ENCODE assay signal across 8 cellular contexts in genomic region chr19:23395722-23396117, GRCh38. TPM values are rescaled to one million over a fixed set of nuclear protein-coding genes. Genes with fewer than 3 reads are reported as not detected.
DNase-seq lines count a peak whose midpoint lies in the region; ATAC-seq, FAIRE-seq and TF ChIP-seq lines count a peak whose summit lies in the region.
"Not testable (repeated sequence)": the region's sequence is repeated elsewhere in the genome, so short reads cannot be mapped to it uniquely, and the experiment has no call there.

No MANE protein-coding gene starts in this region.

- not testable (repeated sequence) for H3K27me3 ChIP-seq in effector memory CD4-positive, alpha-beta T cell (replicated peaks; ENCODE audit: control insufficient read depth, insufficient read depth, low read length, poor library complexity, severe bottlenecking); keratinocyte (ENCODE audit: control insufficient read depth, extremely low read depth, insufficient read depth, low read length); neuronal stem cell (ENCODE audit: control insufficient read depth in 3 of 3, insufficient read depth in 3 of 3, low read depth in 1 of 3, low read length in 3 of 3); subcutaneous abdominal adipose tissue (ENCODE audit: control insufficient read depth in 5 of 5, insufficient read depth in 4 of 5, low read length in 5 of 5)

- not testable (repeated sequence) for H4K8ac ChIP-seq in neuronal stem cell (ENCODE audit: low read depth, low read length)

- not testable (repeated sequence) for H3K18ac ChIP-seq in neuronal stem cell (ENCODE audit: low read length)

- not testable (repeated sequence) for H4K91ac ChIP-seq in neuronal stem cell (ENCODE audit: low read depth, low read length, poor library complexity)

- H3K4ac ChIP-seq in neuronal stem cell (ENCODE audit: low read length), result not testable (repeated sequence)

- not testable (repeated sequence) for H3K4me1 Mint-ChIP-seq in activated naive CD8-positive, alpha-beta T cell treated with anti-CD3 and anti-CD28 coated beads, Interleukin-2, amount 10 ng/mL, durations not matched to agents 7 days and 5 days

- H3K79me1 ChIP-seq in neuronal stem cell (ENCODE audit: low read depth, low read length), result not testable (repeated sequence)

- POLR2A ChIA-PET in activated naive CD8-positive, alpha-beta T cell treated with anti-CD3 and anti-CD28 coated beads, Interleukin-2, amount 10 ng/mL, durations not matched to agents 7 days and 5 days (lab: Charles Lee), result interaction anchor here (1.1 to 3.1 kb wide), 14 partner anchors 20 to 1628 kb away, joined by 3 to 30 read pairs (median 6); partner anchors contain the start of genes ZNF100, ZNF254, ZNF43 and ZNF675

- peak; percentile 1 for ATAC-seq in HG03378 (IDR thresholded peaks at IDR 0.05; ENCODE audit: unreplicated experiment)
- not testable (repeated sequence) for ATAC-seq in activated naive CD8-positive, alpha-beta T cell treated with anti-CD3 and anti-CD28 coated beads, Interleukin-2, amount 10 ng/mL, durations not matched to agents 7 days and 5 days (ENCODE audit: low read depth)

- not testable (repeated sequence) for H2BK5ac ChIP-seq in neuronal stem cell (ENCODE audit: low read length)

- not testable (repeated sequence) for DNase-seq in AG10803 (ENCODE audit: low read depth); activated naive CD8-positive, alpha-beta T cell treated with anti-CD3 and anti-CD28 coated beads, Interleukin-2, amount 10 ng/mL, durations not matched to agents 7 days and 5 days; effector memory CD4-positive, alpha-beta T cell; keratinocyte (ENCODE audit: low read depth, low spot score); neuronal stem cell (ENCODE audit: low spot score)
- peak; percentile 1 for DNase-seq in T follicular helper cell (ENCODE audit: low read depth)

- not testable (repeated sequence) for FAIRE-seq in keratinocyte (lab: Jason Lieb, UNC)

- H3K4me3 ChIP-seq in AG10803 (ENCODE audit: low read length), result peak overlapping the region; percentile 99
- not testable (repeated sequence) for H3K4me3 ChIP-seq in effector memory CD4-positive, alpha-beta T cell (ENCODE audit: insufficient read depth, low read depth, low read length, poor library complexity, severe bottlenecking); keratinocyte (ENCODE audit: control insufficient read depth in 2 of 3, extremely low read depth in 1 of 3, insufficient read depth in 2 of 3, low read depth in 1 of 3, low read length in 3 of 3); neuronal stem cell (ENCODE audit: low read length in 2 of 2)
- H3K4me3 ChIP-seq in subcutaneous abdominal adipose tissue (ENCODE audit: low read depth in 1 of 5, low read length in 5 of 5), result peak overlapping the region in 2 of 5 donors; percentile 94 to 99

- peak overlapping the region; percentile 56 for H3K27ac Mint-ChIP-seq in activated naive CD8-positive, alpha-beta T cell treated with anti-CD3 and anti-CD28 coated beads, Interleukin-2, amount 10 ng/mL, durations not matched to agents 7 days and 5 days

- H3K9ac ChIP-seq in keratinocyte (ENCODE audit: control insufficient read depth, extremely low read depth, insufficient read depth, low read length), result peak overlapping the region; percentile 100
- not testable (repeated sequence) for H3K9ac ChIP-seq in neuronal stem cell (ENCODE audit: low read depth, low read length, poor library complexity)
- H3K9ac ChIP-seq in subcutaneous abdominal adipose tissue (ENCODE audit: low read length in 5 of 5), result peak overlapping the region in 1 of 5 donors; percentile 99

- not testable (repeated sequence) for H2BK15ac ChIP-seq in neuronal stem cell (ENCODE audit: low read length)

- H2BK12ac ChIP-seq in neuronal stem cell (ENCODE audit: low read length), result not testable (repeated sequence)

- H3K9me3 ChIP-seq in effector memory CD4-positive, alpha-beta T cell (ENCODE audit: control insufficient read depth, low read length); keratinocyte (ENCODE audit: control insufficient read depth, low read depth, low read length); subcutaneous abdominal adipose tissue (ENCODE audit: control insufficient read depth in 5 of 5, low read length in 5 of 5): not testable (repeated sequence)
- peaks cover 0 to 32% of the 10 kb centered on the region in 2 donors for H3K9me3 ChIP-seq in neuronal stem cell (replicated peaks in 1 of 2; ENCODE audit: control insufficient read depth in 2 of 2, insufficient read depth in 1 of 2, low read depth in 1 of 2, low read length in 2 of 2)

- peak overlapping the region; percentile 82 for H3K4me2 ChIP-seq in keratinocyte (ENCODE audit: control insufficient read depth, extremely low read depth, insufficient read depth, low read depth, low read length)
- H3K4me2 ChIP-seq in neuronal stem cell (ENCODE audit: insufficient read depth, low read length, poor library complexity, severe bottlenecking), result not testable (repeated sequence)

- H3K36me3 ChIP-seq in effector memory CD4-positive, alpha-beta T cell (ENCODE audit: control insufficient read depth, insufficient read depth, low read length); keratinocyte (ENCODE audit: control insufficient read depth in 2 of 2, extremely low read depth in 1 of 2, insufficient read depth in 2 of 2, low read length in 2 of 2); subcutaneous abdominal adipose tissue (ENCODE audit: control insufficient read depth in 5 of 5, insufficient read depth in 5 of 5, low read length in 5 of 5): not testable (repeated sequence)
- H3K36me3 ChIP-seq in neuronal stem cell (replicated peaks in 1 of 2; ENCODE audit: control insufficient read depth in 2 of 2, insufficient read depth in 2 of 2, low read length in 2 of 2), result peaks cover 11 to 58% of the 10 kb centered on the region in 2 donors

- no CpG with 5 or more reads among the region's 10 CpGs for WGBS in neuronal stem cell (ENCODE audit: extremely low coverage in 2 of 2, insufficient read length in 2 of 2, insufficient replicate concordance in 1 of 2), 2 donors

- peaks cover 45% of the 10 kb centered on the region for H3K79me2 ChIP-seq in keratinocyte (ENCODE audit: control insufficient read depth, insufficient read depth, low read length)

- H3K4me1 ChIP-seq in effector memory CD4-positive, alpha-beta T cell (ENCODE audit: control insufficient read depth, insufficient read depth, low read length, poor library complexity, severe bottlenecking), result peaks cover 15% of the 10 kb centered on the region
- peaks cover 12% of the 10 kb centered on the region for H3K4me1 ChIP-seq in keratinocyte (ENCODE audit: control insufficient read depth, extremely low read depth, insufficient read depth, low read length)
- H3K4me1 ChIP-seq in neuronal stem cell (ENCODE audit: control insufficient read depth in 2 of 2, insufficient read depth in 1 of 2, low read depth in 1 of 2, low read length in 2 of 2), result not testable (repeated sequence)
- peaks cover 3 to 37% (median 28%) of the 10 kb centered on the region in 5 donors for H3K4me1 ChIP-seq in subcutaneous abdominal adipose tissue (ENCODE audit: control insufficient read depth in 5 of 5, insufficient read depth in 5 of 5, low read length in 5 of 5)

- H3K4me3 Mint-ChIP-seq in activated naive CD8-positive, alpha-beta T cell treated with anti-CD3 and anti-CD28 coated beads, Interleukin-2, amount 10 ng/mL, durations not matched to agents 7 days and 5 days, result not testable (repeated sequence)

- dilution Hi-C loops in keratinocyte (cut with MboI; ENCODE audit: extremely low pct_ligation_motif_present, low sequenced_read_pairs), result not testable (repeated sequence)

- peaks cover 36% of the 10 kb centered on the region for H3K36me3 Mint-ChIP-seq in activated naive CD8-positive, alpha-beta T cell treated with anti-CD3 and anti-CD28 coated beads, Interleukin-2, amount 10 ng/mL, durations not matched to agents 7 days and 5 days

- peaks cover 19% of the 10 kb centered on the region for H3K9me3 Mint-ChIP-seq in activated naive CD8-positive, alpha-beta T cell treated with anti-CD3 and anti-CD28 coated beads, Interleukin-2, amount 10 ng/mL, durations not matched to agents 7 days and 5 days

- H3K9me1 ChIP-seq in keratinocyte (ENCODE audit: control insufficient read depth, extremely low read depth, insufficient read depth, low read length), result not testable (repeated sequence)

- not testable (repeated sequence) for H2AK5ac ChIP-seq in neuronal stem cell (ENCODE audit: low read depth, low read length)

- TF ChIP-seq CTCF in AG10803 (conservative IDR thresholded peaks at IDR 0.05; ENCODE audit: low read length); keratinocyte (optimal IDR thresholded peaks at IDR 0.05 in 1 of 3, IDR thresholded peaks at IDR 0.05 in 1 of 3, conservative IDR thresholded peaks at IDR 0.05 in 1 of 3; ENCODE audit: extremely low read depth in 1 of 3, insufficient read depth in 2 of 3, low read length in 3 of 3): not testable (repeated sequence)

- not testable (repeated sequence) for H3K27me3 Mint-ChIP-seq in activated naive CD8-positive, alpha-beta T cell treated with anti-CD3 and anti-CD28 coated beads, Interleukin-2, amount 10 ng/mL, durations not matched to agents 7 days and 5 days

- H2BK120ac ChIP-seq in neuronal stem cell (ENCODE audit: low read depth, low read length), result not testable (repeated sequence)

- H3K14ac ChIP-seq in neuronal stem cell (ENCODE audit: low read length), result not testable (repeated sequence)

- H3K27ac ChIP-seq in effector memory CD4-positive, alpha-beta T cell (ENCODE audit: insufficient read depth, low read length, poor library complexity, severe bottlenecking), result peak overlapping the region; percentile 95
- H3K27ac ChIP-seq in keratinocyte (ENCODE audit: control insufficient read depth, insufficient read depth, low read length); neuronal stem cell (replicated peaks; ENCODE audit: low read length): not testable (repeated sequence)
- peak overlapping the region; percentile 99 for H3K27ac ChIP-seq in subcutaneous abdominal adipose tissue (ENCODE audit: low read depth, low read length)

- not testable (repeated sequence) for H4K20me1 ChIP-seq in keratinocyte (ENCODE audit: control insufficient read depth, extremely low read depth, insufficient read depth, low read length)

- H3K23ac ChIP-seq in neuronal stem cell (ENCODE audit: low read depth, low read length, poor library complexity), result not testable (repeated sequence)

- H2AFZ ChIP-seq in keratinocyte (ENCODE audit: control insufficient read depth, low read length), result peak overlapping the region; percentile 5
- H2AFZ ChIP-seq in neuronal stem cell (ENCODE audit: low read length), result peak overlapping the region; percentile 37

RNA-seq across cellular contexts. Expression of gene ZNF91, which starts 0.4 kb away (rescaled TPM):
- total RNA-seq in activated naive CD8-positive, alpha-beta T cell treated with anti-CD3 and anti-CD28 coated beads, Interleukin-2, amount 10 ng/mL, durations not matched to agents 7 days and 5 days, result 10 to 100 TPM; 56.8 to 56.9 TPM
- polyA plus RNA-seq in keratinocyte, result 9.4 to 15.7 TPM (median 14.1 TPM) in 3 replicates
- polyA plus RNA-seq in keratinocyte (2011; ENCODE audit: low read depth), result 59.9 TPM
- polyA plus RNA-seq in keratinocyte (2011; cell fraction: cytosol; rRNA removed), result 5.1 and 10.0 TPM in 2 replicates
- polyA plus RNA-seq in keratinocyte (2011; cell fraction: nucleus; rRNA removed), result 50.1 and 63.7 TPM in 2 replicates
- 6.0 and 22.7 TPM in 2 replicates for polyA plus RNA-seq in keratinocyte (2012; ENCODE audit: low replicate concordance)
- polyA minus RNA-seq in keratinocyte, result 11.6 to 42.0 TPM (median 32.7 TPM) in 3 replicates
- 15.0 TPM for polyA minus RNA-seq in keratinocyte (2011; cell fraction: cytosol; rRNA and poly(A)+ RNA removed)
- polyA minus RNA-seq in keratinocyte (2011; cell fraction: nucleus; rRNA and poly(A)+ RNA removed), result 46.6 and 90.6 TPM in 2 replicates
- 26.9 TPM for polyA plus RNA-seq in neuronal stem cell (2013, experiment 1 of 2)
- 27.6 TPM for polyA plus RNA-seq in neuronal stem cell (2013, experiment 2 of 2)
